Comparison of ENCODE assay signal across 25 cellular contexts in the genomic region with DNA sequence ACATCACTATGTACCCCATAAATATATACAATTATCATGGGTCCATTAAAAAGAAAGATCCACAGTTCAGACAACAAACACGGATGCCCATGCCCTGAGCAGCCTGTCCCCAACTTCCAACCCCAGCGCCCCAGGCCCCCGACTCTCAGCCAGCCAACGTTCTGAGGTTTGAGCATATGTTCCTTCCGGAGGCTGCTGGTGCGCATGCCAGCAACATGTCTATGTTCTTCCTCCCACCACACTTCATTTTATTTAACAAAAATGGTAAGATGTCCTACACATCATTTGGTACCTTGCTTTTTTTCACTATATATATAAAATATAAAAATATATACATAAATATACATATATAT.
A peak's percentile ranks its signal among the peaks of the same experiment; 100 is the strongest.
DNase-seq lines count a peak whose midpoint lies in the region; ATAC-seq and TF ChIP-seq lines count a peak whose summit lies in the region.
"Had no signal": no experiment of that assay in that cellular context is flagged by ENCODE, and none has a peak within 500 bp of the region (broad histone marks: within the 10 kb centered on the region; RNA-seq: fewer than 3 reads in every experiment).

No MANE protein-coding gene starts in this region.

- ATAC-seq in HG03025 (IDR thresholded peaks at IDR 0.05; ENCODE audit: low FRiP score, unreplicated experiment) (no peak), HG02798 (IDR thresholded peaks at IDR 0.05; ENCODE audit: poor library complexity, unreplicated experiment) (no peak)
- ATAC-seq: GM23338, HCT116 had no signal

- H3K9ac ChIP-seq in OCI-LY1 (ENCODE audit: low read length) (no peak overlapping the region), neural progenitor cell (no peak overlapping the region)

- H3K4me3 ChIP-seq in BE2C (ENCODE audit: low read depth, low read length) (no peak overlapping the region), OCI-LY1 (ENCODE audit: low read depth, low read length, poor library complexity, severe bottlenecking) (no peak overlapping the region), neural progenitor cell (no peak overlapping the region)
- H3K4me3 ChIP-seq: GM23338, PC-9 had no signal

- no peak overlapping the region for H3K4me3 Mint-ChIP-seq in neural progenitor cell
- H3K4me3 Mint-ChIP-seq: B cell; CD4-positive, CD25-positive, alpha-beta regulatory T cell; GM23338 had no signal

- TF ChIP-seq CTCF in BE2C (IDR thresholded peaks at IDR 0.05; ENCODE audit: low read depth, low read length) (no peak), OCI-LY1 (IDR thresholded peaks at IDR 0.05; ENCODE audit: low read length) (no peak), neural progenitor cell (IDR thresholded peaks at IDR 0.05) (no peak)

- H3K27me3 ChIP-seq in BE2C: no peaks in the 10 kb centered on the region
- H3K27me3 ChIP-seq in OCI-LY1 (ENCODE audit: insufficient read depth, low read length): no peaks in the 10 kb centered on the region
- H3K27me3 ChIP-seq in neural progenitor cell: no peaks in the 10 kb centered on the region

- no peaks in the 10 kb centered on the region for H3K4me1 ChIP-seq in BE2C
- peaks cover 16% of the 10 kb centered on the region for H3K4me1 ChIP-seq in OCI-LY1 (ENCODE audit: insufficient read depth, low read length, severe bottlenecking)
- H3K4me1 ChIP-seq in neural progenitor cell: no peaks in the 10 kb centered on the region

- H3K36me3 ChIP-seq in BE2C (peaks cover 7% of the 10 kb centered on the region), OCI-LY1 (ENCODE audit: insufficient read depth, low read length) (peaks cover 22% of the 10 kb centered on the region), neural progenitor cell (no peaks in the 10 kb centered on the region)

- peak overlapping the region; percentile 57 for H3K27ac Mint-ChIP-seq in neural progenitor cell
- H3K27ac Mint-ChIP-seq: GM23338 had no signal

- DNase-seq in DMS 273 (lab: John Stamatoyannopoulos, UW; ENCODE audit: unreplicated experiment) (peak; percentile 41), DMS 273 treated with DMSO at 0.1 percent for 48 hours (lab: John Stamatoyannopoulos, UW) (no peak), BE2C (peak; percentile 4), neural progenitor cell (ENCODE audit: low spot score) (no peak), iPS-NIHi11 (ENCODE audit: low spot score) (no peak)
- DNase-seq: CD4-positive, CD25-positive, alpha-beta regulatory T cell; DMS53; KBM-7; MV-4-11; NCI-H1105; NCI-H1436 treated with DMSO at 0.1 percent for 48 hours; NCI-H2029; NCI-H446 treated with DMSO at 0.1 percent for 48 hours; NCI-H526; NCI-H82; NK-92 treated with Interleukin-12 subunit alpha and Interleukin-12 subunit beta, amount 100 ng/mL, for 24 hours; PC-9; SHP77 had no signal

- H3K4me1 Mint-ChIP-seq in neural progenitor cell: peaks cover 3% of the 10 kb centered on the region
- H3K4me1 Mint-ChIP-seq: GM23338 had no signal

- H2AFZ ChIP-seq in OCI-LY1 (ENCODE audit: low read length) (no peak overlapping the region), neural progenitor cell (replicated peaks) (no peak overlapping the region)
- H2AFZ ChIP-seq: GM23338, PC-9 had no signal

- H3K27ac ChIP-seq in OCI-LY1 (ENCODE audit: low read depth, low read length, poor library complexity, severe bottlenecking) (peak overlapping the region; percentile 30), neural progenitor cell (no peak overlapping the region)
- H3K27ac ChIP-seq: 22Rv1, PC-9 had no signal

- H3K27me3 Mint-ChIP-seq in neural progenitor cell (ENCODE audit: insufficient read depth, low read depth): peaks cover 3% of the 10 kb centered on the region
- H3K27me3 Mint-ChIP-seq: B cell; CD4-positive, CD25-positive, alpha-beta regulatory T cell had no signal

- H3K79me2 ChIP-seq in OCI-LY1 (ENCODE audit: insufficient read depth, low read length): no peaks in the 10 kb centered on the region
- no peaks in the 10 kb centered on the region for H3K79me2 ChIP-seq in neural progenitor cell (ENCODE audit: low read depth)

- H3K36me3 Mint-ChIP-seq in neural progenitor cell: peaks cover 14% of the 10 kb centered on the region

- H3K4me2 ChIP-seq in OCI-LY1 (ENCODE audit: low read length): peak overlapping the region; percentile 53
- no peak overlapping the region for H3K4me2 ChIP-seq in neural progenitor cell
- H3K4me2 ChIP-seq: GM23338, PC-9 had no signal

- H3K9me3 Mint-ChIP-seq in neural progenitor cell: no peaks in the 10 kb centered on the region
- H3K9me3 Mint-ChIP-seq: CD4-positive, CD25-positive, alpha-beta regulatory T cell had no signal

- no peaks in the 10 kb centered on the region for H3K9me2 ChIP-seq in OCI-LY1 (ENCODE audit: low read depth, low read length)

- H3K9me3 ChIP-seq in BE2C (no peaks in the 10 kb centered on the region; the same call in 1 of the 2 replicates), OCI-LY1 (ENCODE audit: low read length) (no peaks in the 10 kb centered on the region), neural progenitor cell (ENCODE audit: low read depth) (no peaks in the 10 kb centered on the region)

- H3F3A ChIP-seq in OCI-LY1 (ENCODE audit: insufficient read depth, low read length): no peaks in the 10 kb centered on the region; the same call in 1 of the 2 replicates
- H3F3A ChIP-seq in neural progenitor cell (ENCODE audit: low read depth): peaks cover 5% of the 10 kb centered on the region

- H4K20me1 ChIP-seq in OCI-LY1 (ENCODE audit: insufficient read depth, low read length) (no peaks in the 10 kb centered on the region), neural progenitor cell (ENCODE audit: low read depth) (no peaks in the 10 kb centered on the region)

Comparison
In these comparisons a context has a peak if more than half of its experiments do, and no peak if none do; other contexts are left out.
1. DNase-seq: peak in DMS 273 (single experiment) and BE2C (single experiment); none in DMS 273 treated with DMSO at 0.1 percent for 48 hours (single experiment), neural progenitor cell (single experiment) and iPS-NIHi11 (single experiment).